ENCODE assay signal across 20 cellular contexts in genomic region chr1:39732730-39733129, GRCh38. TPM values are rescaled to one million over a fixed set of nuclear protein-coding genes. Genes with fewer than 3 reads are reported as not detected.
"Had no signal": no experiment of that assay in that cellular context is flagged by ENCODE, and none has a peak within 500 bp of the region (broad histone marks: within the 10 kb centered on the region; RNA-seq: fewer than 3 reads in every experiment).

No MANE protein-coding gene starts in this region.

- H3K36me3 ChIP-seq: left ventricle myocardium inferior, stomach, thoracic aorta had no signal

- H3K4me1 ChIP-seq: stomach had no signal

- H3K4me3 Mint-ChIP-seq: activated CD8-positive, alpha-beta T cell treated with anti-CD3 and anti-CD28 coated beads for 36 hours; activated naive CD8-positive, alpha-beta T cell treated with anti-CD3 and anti-CD28 coated beads, Interleukin-2, amount 50 U/mL, for 24 hours; activated T-helper 1 cell treated with anti-CD3 and anti-CD28 coated beads, Interleukin-12 subunit alpha, Interleukin-12 subunit beta, Interleukin-2, Interleukin-4 antibody, amounts not matched to agents 30 ng/mL and 10 ng/mL and 1 ng/mL, durations not matched to agents 14 hours and 24 hours and 36 hours; T-cell had no signal

- H3K27ac Mint-ChIP-seq: activated CD8-positive, alpha-beta T cell treated with anti-CD3 and anti-CD28 coated beads for 36 hours; activated naive CD8-positive, alpha-beta T cell treated with anti-CD3 and anti-CD28 coated beads, Interleukin-2, amount 50 U/mL, for 24 hours; T-cell had no signal

- DNase-seq: activated CD4-positive, alpha-beta T cell treated with anti-CD3 and anti-CD28 coated beads for 4 hours; activated naive CD4-positive, alpha-beta T cell treated with Interleukin-2 at 50 U/mL for 16 hours; activated naive CD8-positive, alpha-beta T cell treated with anti-CD3 and anti-CD28 coated beads, Interleukin-2, amount 50 U/mL, for 24 hours; retina; stimulated activated CD4-positive, alpha-beta T cell treated with anti-CD3 and anti-CD28 coated beads, Interleukin-4, amount 100 ng/mL, for 4 hours; stomach; T-cell; T1000 had no signal

- ATAC-seq: activated CD8-positive, alpha-beta T cell treated with anti-CD3 and anti-CD28 coated beads for 36 hours; T-cell had no signal

- H3K36me3 Mint-ChIP-seq: T-cell had no signal

- H3K27ac ChIP-seq: left ventricle myocardium inferior, skin epidermis, stomach, thoracic aorta, VCaP had no signal

- H3K9me3 ChIP-seq: left ventricle myocardium inferior, stomach, thoracic aorta had no signal

- H3K9me3 Mint-ChIP-seq: activated CD8-positive, alpha-beta T cell treated with anti-CD3 and anti-CD28 coated beads for 36 hours had no signal

- H3K4me3 ChIP-seq: left ventricle myocardium inferior, skin epidermis, stomach, thoracic aorta had no signal

RNA-seq across cellular contexts. Expression of gene OXCT2, which starts 38.4 kb away (rescaled TPM):
- total RNA-seq: osteocyte had no signal
- polyA plus RNA-seq: neural cell had no signal

RNA-seq across cellular contexts. Expression of gene HPCAL4, which starts 41.5 kb away (rescaled TPM):
- total RNA-seq: dermis microvascular lymphatic vessel endothelial cell, esophagus mucosa, fibroblast of villous mesenchyme, mesenteric fat pad, osteocyte had no signal
